Comparison of ENCODE assay signal across 9 cellular contexts in the genomic region with DNA sequence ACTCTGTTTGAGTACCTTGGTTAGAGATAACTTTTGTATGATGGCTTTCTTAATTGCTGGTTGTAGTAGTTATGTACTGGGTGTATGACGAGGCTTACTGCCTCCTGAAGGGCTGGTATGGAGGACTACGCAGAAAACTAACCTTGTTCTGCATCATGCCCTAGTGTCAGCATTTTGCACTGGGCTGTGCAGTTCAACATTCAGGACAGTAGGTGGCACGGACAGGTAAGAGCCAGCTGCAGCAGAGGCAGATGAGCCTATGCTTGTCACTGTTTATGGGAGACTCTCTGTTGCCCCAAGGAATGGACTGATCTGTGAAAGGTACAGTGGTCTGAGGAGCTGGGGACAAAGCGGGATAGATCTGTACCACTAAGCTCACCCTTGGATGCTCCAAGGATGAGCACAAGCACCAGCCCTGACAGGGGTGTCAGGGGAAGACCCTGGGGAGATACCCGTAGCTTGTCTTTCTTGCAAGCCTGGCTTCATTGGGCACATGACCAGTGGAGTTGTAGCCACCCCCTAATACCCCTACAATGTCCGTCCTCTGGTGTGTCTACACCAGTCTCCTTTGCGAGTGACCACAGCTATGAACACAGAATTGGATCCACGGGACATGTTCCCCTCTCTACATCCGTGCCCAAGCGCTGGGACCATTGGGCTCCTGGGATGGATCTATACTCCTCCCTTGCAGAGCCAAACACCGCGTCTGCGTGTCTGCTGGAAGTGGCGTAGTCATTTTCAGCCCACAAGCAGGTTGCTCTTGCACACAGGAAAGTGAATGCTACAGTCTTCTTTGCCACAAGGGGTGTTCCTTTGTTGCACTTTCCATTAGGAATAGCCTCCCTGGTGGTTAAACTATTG. TPM values are rescaled to one million over a fixed set of nuclear protein-coding genes. Genes with fewer than 3 reads are reported as not detected.
DNase-seq lines count a peak whose midpoint lies in the region; TF ChIP-seq lines count a peak whose summit lies in the region.
"Had no signal": no experiment of that assay in that cellular context is flagged by ENCODE, and none has a peak within 500 bp of the region (broad histone marks: within the 10 kb centered on the region; RNA-seq: fewer than 3 reads in every experiment).

No MANE protein-coding gene starts in this region.

- H3K4me1 ChIP-seq in KMS-11 (ENCODE audit: low read depth, poor library complexity, severe bottlenecking) = no peaks in the 10 kb centered on the region
- H3K4me1 ChIP-seq: parathyroid adenoma had no signal

- TF ChIP-seq CTCF in AG04450 (IDR thresholded peaks at IDR 0.05; ENCODE audit: low read depth, low read length) (peak; percentile 66), GM12864 (IDR thresholded peaks at IDR 0.05; ENCODE audit: low read depth, low read length, missing control alignments) (peak; percentile 86), KMS-11 (conservative IDR thresholded peaks at IDR 0.05; ENCODE audit: low read depth, low read length) (peak; percentile 97), brain microvascular endothelial cell (IDR thresholded peaks at IDR 0.05; ENCODE audit: low read depth, low read length, missing control alignments) (peak; percentile 88)

- H3K4me2 ChIP-seq in KMS-11 = no peak overlapping the region

- H2AFZ ChIP-seq in KMS-11 (ENCODE audit: low read depth) = no peak overlapping the region
- H2AFZ ChIP-seq: parathyroid adenoma had no signal

- H3K9ac ChIP-seq in KMS-11 = no peak overlapping the region
- H3K9ac ChIP-seq: parathyroid adenoma had no signal

- no peaks in the 10 kb centered on the region for H3K36me3 ChIP-seq in KMS-11 (ENCODE audit: insufficient read depth)
- H3K36me3 ChIP-seq in brain microvascular endothelial cell (replicated peaks) = peaks cover 6% of the 10 kb centered on the region

- H3K27me3 ChIP-seq in AG04450 (ENCODE audit: control insufficient read depth, insufficient read depth, low read length) = no peaks in the 10 kb centered on the region
- no peaks in the 10 kb centered on the region for H3K27me3 ChIP-seq in KMS-11 (ENCODE audit: insufficient read depth, low read depth)
- no peaks in the 10 kb centered on the region for H3K27me3 ChIP-seq in brain microvascular endothelial cell (replicated peaks)

- DNase-seq in AG04450 (ENCODE audit: low read depth, low spot score) (no peak), GM12864 (ENCODE audit: low read depth) (peak; percentile 15), HCEC 1CT (peak; percentile 11), SHP77 (lab: John Stamatoyannopoulos, UW) (peak; percentile 63 to 76), brain microvascular endothelial cell (peak; percentile 47), myocyte (ENCODE audit: low read depth) (peak; percentile 24), pons (ENCODE audit: low spot score) (no peak)

- CTCF ChIA-PET in AG04450 (lab: Charles Lee) = interaction anchor here (0.6 to 1.5 kb wide), 3 partner anchors 19 to 342 kb away, joined by 3 to 5 read pairs (median 4); no protein-coding TSS in a partner anchor

- H3K9me3 ChIP-seq in AG04450 (ENCODE audit: control insufficient read depth, insufficient read depth, low read length) = no peaks in the 10 kb centered on the region

- H3K4me3 ChIP-seq in AG04450 (ENCODE audit: low read depth, low read length) (no peak overlapping the region), GM12864 (ENCODE audit: low read depth, low read length) (no peak overlapping the region), KMS-11 (IDR thresholded peaks at IDR 0.05; ENCODE audit: insufficient read depth, low read depth, low read length) (no peak overlapping the region), brain microvascular endothelial cell (ENCODE audit: low read depth, low read length) (no peak overlapping the region)

- H3K27ac ChIP-seq in AG04450 (ENCODE audit: low read depth, low read length) = no peak overlapping the region
- H3K27ac ChIP-seq in KMS-11 = no peak overlapping the region
- no peak overlapping the region for H3K27ac ChIP-seq in brain microvascular endothelial cell
- H3K27ac ChIP-seq: parathyroid adenoma had no signal

- H4K20me1 ChIP-seq in KMS-11 (ENCODE audit: insufficient read depth) = no peaks in the 10 kb centered on the region

- no peaks in the 10 kb centered on the region for H3K79me2 ChIP-seq in KMS-11 (ENCODE audit: insufficient read depth, low read depth)
- H3K79me2 ChIP-seq: parathyroid adenoma had no signal

- POLR2A ChIA-PET in AG04450 (lab: Yijun Ruan, JAX) = no interaction called here

- in situ Hi-C loops in brain microvascular endothelial cell (cut with HindIII; ENCODE audit: low pct_ligation_motif_present, low sequenced_read_pairs) = no loop called here

RNA-seq across cellular contexts. Expression of a gene that starts 51.1 kb away (rescaled TPM):
- polyA plus RNA-seq in AG04450 (2011; rRNA removed) = not detected in 2 replicates
- polyA minus RNA-seq in AG04450 (2011; rRNA and poly(A)+ RNA removed) = not detected in 2 replicates
- total RNA-seq in myocyte = 0.21 TPM in 1 of 2 replicates, not detected in the other
- polyA plus RNA-seq in myocyte (2012) = not detected

Comparison
In these comparisons a context has a peak if more than half of its experiments do, and no peak if none do; other contexts are left out.
1. DNase-seq: peak in GM12864 (single experiment), HCEC 1CT (single experiment), SHP77 (2 of 2), brain microvascular endothelial cell (single experiment) and myocyte (single experiment); none in AG04450 (single experiment) and pons (single experiment).
2. Peak in every context shown above with its lines, with median percentiles within 50 percentile points of each other: CTCF ChIP-seq.